23 cellular contexts compared by ENCODE assay signal in the genomic region with DNA sequence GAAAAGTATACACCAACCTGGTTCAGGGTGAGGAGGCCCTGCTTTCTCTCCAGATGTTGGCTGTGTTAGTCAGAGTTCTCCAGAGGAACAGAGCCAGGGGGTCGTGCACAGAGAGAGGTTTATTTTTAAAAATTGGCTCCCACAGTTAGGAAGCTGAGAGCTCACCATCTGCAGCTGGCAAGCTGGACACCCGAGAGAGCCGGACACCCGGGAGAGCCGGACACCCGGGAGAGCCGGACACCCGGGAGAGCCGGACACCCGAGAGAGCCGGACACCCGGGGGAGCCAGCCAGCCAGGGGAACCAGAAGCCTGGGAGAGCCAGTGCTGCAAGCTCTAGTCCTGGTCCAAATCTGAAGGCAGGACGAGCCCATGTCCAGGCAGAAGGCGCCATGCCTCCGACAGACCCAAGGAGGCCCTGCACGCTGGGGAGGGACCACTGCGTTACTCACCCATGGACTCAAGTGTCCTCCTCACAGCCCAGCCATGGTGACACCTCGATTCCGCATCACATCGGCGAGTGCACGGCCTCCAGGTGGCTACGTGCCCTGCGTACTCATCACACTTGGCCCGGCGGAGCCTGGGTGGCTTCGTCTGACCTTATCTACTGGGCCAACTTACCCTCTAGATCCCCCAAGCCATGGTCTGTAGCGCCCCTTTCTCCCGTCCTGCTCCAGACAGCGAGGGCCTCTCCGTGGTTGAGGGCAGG.
"Had no signal": no experiment of that assay in that cellular context is flagged by ENCODE, and none has a peak within 500 bp of the region (broad histone marks: within the 10 kb centered on the region; RNA-seq: fewer than 3 reads in every experiment).

No MANE protein-coding gene starts in this region.

- H3K36me3 Mint-ChIP-seq: activated naive CD8-positive, alpha-beta T cell treated with anti-CD3 and anti-CD28 coated beads, Interleukin-2, amount 10 ng/mL, durations not matched to agents 7 days and 5 days; stimulated activated effector memory CD8-positive, alpha-beta T cell treated with anti-CD3 and anti-CD28 coated beads, Interleukin-12 subunit alpha, Interleukin-12 subunit beta, amount 100 ng/mL, for 72 hours had no signal

- ATAC-seq: activated CD4-positive, alpha-beta T cell treated with anti-CD3 and anti-CD28 coated beads for 36 hours; activated T-helper 17 cell treated with anti-CD3 and anti-CD28 coated beads, Interleukin-2, amount 50 U/mL, for 72 hours; gastrocnemius medialis; sciatic nerve; stimulated activated effector memory CD8-positive, alpha-beta T cell treated with anti-CD3 and anti-CD28 coated beads, Interleukin-12 subunit alpha, Interleukin-12 subunit beta, amount 100 ng/mL, for 72 hours; stimulated activated naive CD8-positive, alpha-beta T cell treated with anti-CD3 and anti-CD28 coated beads, Interleukin-15, amount 100 ng/mL, for 72 hours had no signal

- H3K4me1 ChIP-seq: gastrocnemius medialis had no signal

- DNase-seq: activated B cell treated with CpG ODN at 0.5 μM for 24 hours; activated CD4-positive, alpha-beta T cell treated with anti-CD3 and anti-CD28 coated beads for 36 hours; activated CD4-positive, alpha-beta T cell treated with anti-CD3 and anti-CD28 coated beads, Interleukin-2, amount 50 U/mL, for 4 hours; activated naive CD4-positive, alpha-beta T cell treated with Interleukin-2 at 50 U/mL for 16 hours; activated naive CD8-positive, alpha-beta T cell treated with anti-CD3 and anti-CD28 coated beads, Interleukin-2, amount 10 ng/mL, durations not matched to agents 7 days and 5 days; activated T-cell treated with anti-CD3 and anti-CD28 coated beads, Interleukin-2, amount 50 U/mL, for 24 hours; amniotic stem cell; cortex of kidney; endodermal cell; esophagus squamous epithelium; gastrocnemius medialis; hypothalamus; small intestine; stimulated activated CD4-positive, alpha-beta T cell treated with anti-CD3 and anti-CD28 coated beads, Interleukin-2, amount 100 ng/mL, for 24 hours; stimulated activated naive CD8-positive, alpha-beta T cell treated with anti-CD3 and anti-CD28 coated beads, Interleukin-15, amount 100 ng/mL, for 72 hours had no signal

- H3K4me3 Mint-ChIP-seq: activated B cell treated with CpG ODN at 0.5 μM for 24 hours; activated CD4-positive, alpha-beta T cell treated with anti-CD3 and anti-CD28 coated beads for 36 hours; activated naive CD8-positive, alpha-beta T cell treated with anti-CD3 and anti-CD28 coated beads, Interleukin-2, amount 10 ng/mL, durations not matched to agents 7 days and 5 days; activated T-cell treated with anti-CD3 and anti-CD28 coated beads, Interleukin-2, amount 50 U/mL, for 24 hours; activated T-helper 17 cell treated with anti-CD3 and anti-CD28 coated beads, Interleukin-2, amount 50 U/mL, for 72 hours; endodermal cell; memory B cell; nephron; stimulated activated effector memory CD8-positive, alpha-beta T cell treated with anti-CD3 and anti-CD28 coated beads, Interleukin-12 subunit alpha, Interleukin-12 subunit beta, amount 100 ng/mL, for 72 hours; T-helper 1 cell treated with Interleukin-12 subunit alpha and Interleukin-12 subunit beta and Interleukin-4 antibody, amounts not matched to agents 30 μg/mL and 1 μg/mL, for 36 hours had no signal

- H3K27ac ChIP-seq: esophagus squamous epithelium, gastrocnemius medialis, suprapubic skin, tibial nerve had no signal

- H3K4me3 ChIP-seq: esophagus squamous epithelium, gastrocnemius medialis, suprapubic skin, tibial nerve had no signal

- H3K9me3 Mint-ChIP-seq: activated naive CD8-positive, alpha-beta T cell treated with anti-CD3 and anti-CD28 coated beads, Interleukin-2, amount 10 ng/mL, durations not matched to agents 7 days and 5 days; activated T-cell treated with anti-CD3 and anti-CD28 coated beads, Interleukin-2, amount 50 U/mL, for 24 hours; activated T-helper 17 cell treated with anti-CD3 and anti-CD28 coated beads, Interleukin-2, amount 50 U/mL, for 72 hours; memory B cell; stimulated activated effector memory CD8-positive, alpha-beta T cell treated with anti-CD3 and anti-CD28 coated beads, Interleukin-12 subunit alpha, Interleukin-12 subunit beta, amount 100 ng/mL, for 72 hours; stimulated activated naive CD8-positive, alpha-beta T cell treated with anti-CD3 and anti-CD28 coated beads, Interleukin-15, amount 100 ng/mL, for 72 hours; T-helper 1 cell treated with Interleukin-12 subunit alpha and Interleukin-12 subunit beta and Interleukin-4 antibody, amounts not matched to agents 30 μg/mL and 1 μg/mL, for 36 hours had no signal

- H3K27ac Mint-ChIP-seq: activated B cell treated with CpG ODN at 0.5 μM for 24 hours; activated CD4-positive, alpha-beta T cell treated with anti-CD3 and anti-CD28 coated beads for 36 hours; activated naive CD8-positive, alpha-beta T cell treated with anti-CD3 and anti-CD28 coated beads, Interleukin-2, amount 10 ng/mL, durations not matched to agents 7 days and 5 days; activated T-cell treated with anti-CD3 and anti-CD28 coated beads, Interleukin-2, amount 50 U/mL, for 24 hours; activated T-helper 17 cell treated with anti-CD3 and anti-CD28 coated beads, Interleukin-2, amount 50 U/mL, for 72 hours; endodermal cell; memory B cell; nephron; stimulated activated effector memory CD8-positive, alpha-beta T cell treated with anti-CD3 and anti-CD28 coated beads, Interleukin-12 subunit alpha, Interleukin-12 subunit beta, amount 100 ng/mL, for 72 hours; stimulated activated naive CD8-positive, alpha-beta T cell treated with anti-CD3 and anti-CD28 coated beads, Interleukin-15, amount 100 ng/mL, for 72 hours; T-helper 1 cell treated with Interleukin-12 subunit alpha and Interleukin-12 subunit beta and Interleukin-4 antibody, amounts not matched to agents 30 μg/mL and 1 μg/mL, for 36 hours had no signal

- H3K36me3 ChIP-seq: esophagus squamous epithelium, gastrocnemius medialis, suprapubic skin, tibial nerve had no signal

- H3K4me1 Mint-ChIP-seq: endodermal cell, nephron had no signal

- H3K9me3 ChIP-seq: esophagus squamous epithelium, gastrocnemius medialis, suprapubic skin had no signal
